In the genomic region with DNA sequence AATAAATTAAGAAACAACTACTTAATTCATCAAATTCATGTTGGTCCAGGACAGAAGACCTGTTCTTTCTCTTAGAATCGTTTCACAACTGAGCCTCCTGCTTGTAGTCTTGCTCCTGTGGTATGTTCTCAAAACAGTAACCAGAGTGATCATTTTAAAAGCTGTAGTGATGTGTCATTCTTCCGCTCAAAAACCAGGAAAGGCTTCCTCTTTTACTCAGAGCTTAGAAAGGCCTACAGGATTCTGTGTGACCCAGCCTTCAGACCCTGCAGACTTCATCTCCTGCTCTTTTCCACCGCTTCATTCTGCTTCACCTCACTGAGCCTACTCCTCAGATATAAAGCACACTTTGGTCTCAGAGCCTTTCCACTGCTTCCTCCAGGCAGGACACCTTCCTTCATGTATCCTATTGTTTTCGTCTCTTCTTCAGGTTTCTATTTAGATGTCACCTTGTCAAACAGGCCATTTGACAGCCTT, we compare ENCODE assay signal across 8 cellular contexts. TPM values are rescaled to one million over a fixed set of nuclear protein-coding genes. Genes with fewer than 3 reads are reported as not detected.
DNase-seq lines count a peak whose midpoint lies in the region; ATAC-seq and TF ChIP-seq lines count a peak whose summit lies in the region.

No MANE protein-coding gene starts in this region.

- no peak overlapping the region for H3K4me2 ChIP-seq in SU-DHL-6 (ENCODE audit: low read depth, low read length, poor library complexity, severe bottlenecking)

- peaks cover 9% of the 10 kb centered on the region; the same call in 1 of the 2 replicates for H3K36me3 ChIP-seq in SU-DHL-6 (ENCODE audit: low read length)
- no peaks in the 10 kb centered on the region for H3K36me3 ChIP-seq in thyroid gland

- H3K4me3 ChIP-seq in SU-DHL-6 (ENCODE audit: insufficient read depth, low read length, poor library complexity, severe bottlenecking) (no peak overlapping the region), fibroblast of villous mesenchyme (ENCODE audit: low read depth, low read length) (no peak overlapping the region), thyroid gland (replicated peaks in 1 of 3) (no peak overlapping the region)

- peak overlapping the region; percentile 88 for H3K27ac Mint-ChIP-seq in activated naive CD4-positive, alpha-beta T cell treated with anti-CD3 and anti-CD28 coated beads, Interleukin-2, amount 10 ng/mL, durations not matched to agents 7 days and 5 days

- no peak overlapping the region for H3K9ac ChIP-seq in SU-DHL-6 (ENCODE audit: low read length)

- H3K27ac ChIP-seq in SU-DHL-6 (ENCODE audit: low read depth, low read length), result 0 out of 2 replicates have a peak overlapping the region, but pooled peaks have one; percentile 28
- peak overlapping the region in 2 of 3 donors; percentile 34 to 51 for H3K27ac ChIP-seq in thyroid gland

- no peak for ATAC-seq in HG03457 (IDR thresholded peaks at IDR 0.05; ENCODE audit: unreplicated experiment)

- no peak for TF ChIP-seq POLR2A in thyroid gland (IDR thresholded peaks at IDR 0.05)

- TF ChIP-seq CTCF in SU-DHL-6 (IDR thresholded peaks at IDR 0.05; ENCODE audit: insufficient read depth, low read length, poor library complexity, severe bottlenecking) (no peak), fibroblast of villous mesenchyme (IDR thresholded peaks at IDR 0.05; ENCODE audit: insufficient read depth, low read depth, low read length) (no peak), thyroid gland (IDR thresholded peaks at IDR 0.05) (no peak)

- peaks cover 85% of the 10 kb centered on the region for H3K36me3 Mint-ChIP-seq in activated naive CD4-positive, alpha-beta T cell treated with anti-CD3 and anti-CD28 coated beads, Interleukin-2, amount 10 ng/mL, durations not matched to agents 7 days and 5 days

- DNase-seq in activated naive CD4-positive, alpha-beta T cell treated with anti-CD3 and anti-CD28 coated beads, Interleukin-2, amount 10 ng/mL, durations not matched to agents 7 days and 5 days, result peak; percentile 31
- no peak for DNase-seq in activated naive CD4-positive, alpha-beta T cell (lab: John Stamatoyannopoulos, UW)
- DNase-seq in fibroblast of villous mesenchyme (ENCODE audit: low read depth) (peak; percentile 10), thyroid gland (no peak), mucosa of gallbladder (ENCODE audit: low spot score) (no peak), NCI-H146 treated with DMSO at 0.1 percent for 48 hours (lab: John Stamatoyannopoulos, UW; ENCODE audit: unreplicated experiment) (no peak)

- intact Hi-C loops in thyroid gland (cut with DNase I), result no loop called here

- CTCF ChIA-PET in activated naive CD4-positive, alpha-beta T cell treated with anti-CD3 and anti-CD28 coated beads, Interleukin-2, amount 10 ng/mL, durations not matched to agents 7 days and 5 days (lab: Charles Lee), result interaction anchor here (1.0 kb wide), 1 partner anchor 13 kb away, joined by 3 read pairs; no protein-coding TSS in a partner anchor

- H2AFZ ChIP-seq in SU-DHL-6 (ENCODE audit: low read depth, low read length, severe bottlenecking), result no peak overlapping the region

- peaks cover 7 to 39% of the 10 kb centered on the region in 2 donors for H3K4me1 ChIP-seq in thyroid gland

- 69 to 71% methylated on average over 4 of the region's 4 CpGs for WGBS in thyroid gland, 2 donors

- H3K9me3 ChIP-seq in SU-DHL-6 (ENCODE audit: insufficient read depth, low read length) (no peaks in the 10 kb centered on the region), thyroid gland (no peaks in the 10 kb centered on the region)

- H3F3A ChIP-seq in SU-DHL-6 (ENCODE audit: insufficient read depth), result 0 out of 2 replicates have a peak, but pooled peaks cover under 1% of the 10 kb centered on the region

- H3K27me3 ChIP-seq in SU-DHL-6 (ENCODE audit: low read length), result no peaks in the 10 kb centered on the region
- H3K27me3 ChIP-seq in thyroid gland, result no peaks in the 10 kb centered on the region

- peaks cover 64% of the 10 kb centered on the region for H3K79me2 ChIP-seq in SU-DHL-6 (ENCODE audit: insufficient read depth, low read length)

- no peaks in the 10 kb centered on the region for H4K20me1 ChIP-seq in SU-DHL-6 (ENCODE audit: low read depth, low read length)

- H3K4me1 Mint-ChIP-seq in activated naive CD4-positive, alpha-beta T cell treated with anti-CD3 and anti-CD28 coated beads, Interleukin-2, amount 10 ng/mL, durations not matched to agents 7 days and 5 days, result peaks cover 71% of the 10 kb centered on the region

- no peaks in the 10 kb centered on the region for H3K27me3 Mint-ChIP-seq in activated naive CD4-positive, alpha-beta T cell treated with anti-CD3 and anti-CD28 coated beads, Interleukin-2, amount 10 ng/mL, durations not matched to agents 7 days and 5 days

- H3K9me3 Mint-ChIP-seq in activated naive CD4-positive, alpha-beta T cell treated with anti-CD3 and anti-CD28 coated beads, Interleukin-2, amount 10 ng/mL, durations not matched to agents 7 days and 5 days, result peaks cover 22% of the 10 kb centered on the region

- peak overlapping the region; percentile 13 for H3K4me3 Mint-ChIP-seq in activated naive CD4-positive, alpha-beta T cell treated with anti-CD3 and anti-CD28 coated beads, Interleukin-2, amount 10 ng/mL, durations not matched to agents 7 days and 5 days

- no peaks in the 10 kb centered on the region for H3K9me2 ChIP-seq in SU-DHL-6 (replicated peaks; ENCODE audit: insufficient read depth, low read length)

RNA-seq across cellular contexts. Expression of a gene that starts 22.7 kb away (rescaled TPM):
- 1.3 and 1.6 TPM in 2 replicates for total RNA-seq in fibroblast of villous mesenchyme
- total RNA-seq in thyroid gland, result 100 to 1,000 TPM in 2 of 4 donors, 10 to 100 TPM in 2; 74.8 to 189 (median 113) TPM
- 35.0 TPM for total RNA-seq in mucosa of gallbladder

Comparison
In these comparisons a context has a peak if more than half of its experiments do, and no peak if none do; other contexts are left out.
1. DNase-seq: peak in activated naive CD4-positive, alpha-beta T cell treated with anti-CD3 and anti-CD28 coated beads, Interleukin-2, amount 10 ng/mL, durations not matched to agents 7 days and 5 days (single experiment) and fibroblast of villous mesenchyme (single experiment); none in activated naive CD4-positive, alpha-beta T cell (0 of 4), thyroid gland (0 of 2), mucosa of gallbladder (single experiment) and NCI-H146 treated with DMSO at 0.1 percent for 48 hours (single experiment).
2. RNA of a gene that starts 22.7 kb away (total RNA-seq): 74.8 to 189 TPM in thyroid gland and 35.0 TPM in mucosa of gallbladder (single experiment); 1.3 to 1.6 TPM in fibroblast of villous mesenchyme; every median in the first group is over 10 times any median in the second.